Comparison of ENCODE assay signal across 1 cellular context in the genomic region with DNA sequence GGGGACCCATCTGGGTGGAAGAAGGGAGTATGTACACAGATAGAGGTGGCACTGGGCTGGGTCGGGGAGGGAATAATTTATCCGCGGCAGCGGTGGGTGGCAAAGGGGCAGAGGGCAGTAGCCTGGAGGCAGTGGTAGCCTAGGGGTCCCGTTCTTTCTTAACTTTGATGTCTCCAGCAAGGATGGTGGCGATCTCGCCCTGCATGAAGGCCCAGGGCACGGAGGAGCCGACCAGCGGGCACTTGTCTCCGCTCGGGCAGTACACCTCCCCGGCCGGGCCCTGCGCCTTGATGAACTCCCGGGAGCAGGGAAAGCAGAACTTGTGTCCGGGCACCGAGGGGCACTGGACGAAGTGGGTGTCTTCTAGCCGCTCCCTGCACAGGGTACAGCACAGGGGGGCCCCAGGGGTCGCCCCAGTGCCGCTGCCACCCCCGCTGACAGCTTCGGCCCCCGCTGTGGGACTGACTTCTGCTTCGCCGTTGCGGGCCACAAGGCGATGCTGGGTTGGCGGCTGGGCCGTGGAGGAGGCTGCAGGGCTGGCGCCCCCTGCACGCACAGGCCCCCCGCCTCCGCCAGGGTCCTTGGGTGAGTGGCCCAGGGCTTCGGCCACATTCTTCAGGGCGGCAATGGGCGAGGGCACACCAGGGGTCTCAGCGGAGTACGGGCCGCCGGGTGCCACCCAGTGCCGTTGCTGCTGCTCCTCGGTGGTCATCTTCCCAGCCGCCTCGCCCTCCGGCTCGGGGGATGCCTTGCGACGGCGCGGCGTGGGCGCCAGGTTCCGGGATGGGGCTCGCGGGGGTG.
TF ChIP-seq lines count a peak whose summit lies in the region.

No MANE protein-coding gene starts in this region.

TF ChIP-seq in endothelial cell of umbilical vein, 7 proteins besides CTCF, POLR2A, EP300 and RAD21:
- TF ChIP-seq GATA2 (IDR thresholded peaks at IDR 0.05; ENCODE audit: insufficient read depth, insufficient read length, low read depth, low read length) (no peak), JUN (IDR thresholded peaks at IDR 0.05; ENCODE audit: borderline replicate concordance, insufficient read depth, insufficient read length, low read depth) (no peak)
